ENCODE assay signal across 9 cellular contexts in genomic region chr13:36817996-36818395, GRCh38. TPM values are rescaled to one million over a fixed set of nuclear protein-coding genes. Genes with fewer than 3 reads are reported as not detected.
DNase-seq lines count a peak whose midpoint lies in the region; ATAC-seq and TF ChIP-seq lines count a peak whose summit lies in the region.
"Had no signal": no experiment of that assay in that cellular context is flagged by ENCODE, and none has a peak within 500 bp of the region (broad histone marks: within the 10 kb centered on the region; RNA-seq: fewer than 3 reads in every experiment).

No MANE protein-coding gene starts in this region.

- H3K4me3 ChIP-seq in coronary artery: peak overlapping the region; percentile 80
- H3K4me3 ChIP-seq in osteoblast (ENCODE audit: insufficient read depth, low read length): no peak overlapping the region
- peak overlapping the region in 1 of 4 donors; percentile 90 for H3K4me3 ChIP-seq in sigmoid colon

- ATAC-seq in HG02885 (IDR thresholded peaks at IDR 0.05; ENCODE audit: poor library complexity, unreplicated experiment): no peak

- TF ChIP-seq POLR2A in sigmoid colon (IDR thresholded peaks at IDR 0.05): no peak

- H3K36me3 Mint-ChIP-seq in T-helper 1 cell treated with Interleukin-12 subunit alpha and Interleukin-12 subunit beta and Interleukin-4 antibody, amounts not matched to agents 30 μg/mL and 1 μg/mL, for 36 hours (ENCODE audit: low read depth): no peaks in the 10 kb centered on the region

- H4K20me1 ChIP-seq in osteoblast (ENCODE audit: insufficient read depth, low read length): no peaks in the 10 kb centered on the region

- H3K4me2 ChIP-seq in osteoblast (ENCODE audit: insufficient read depth, low read length): peak overlapping the region; percentile 94

- H3K27me3 ChIP-seq in osteoblast (ENCODE audit: insufficient read depth, low read length): peaks cover 6% of the 10 kb centered on the region
- no peaks in the 10 kb centered on the region for H3K27me3 ChIP-seq in sigmoid colon

- 33 to 72% methylated on average over 4 of the region's 4 CpGs for WGBS in sigmoid colon, 2 donors

- H3K9me3 ChIP-seq in osteoblast (ENCODE audit: low read depth, low read length): no peaks in the 10 kb centered on the region
- no peaks in the 10 kb centered on the region for H3K9me3 ChIP-seq in sigmoid colon

- H3K4me3 Mint-ChIP-seq in T-helper 1 cell treated with Interleukin-12 subunit alpha and Interleukin-12 subunit beta and Interleukin-4 antibody, amounts not matched to agents 30 μg/mL and 1 μg/mL, for 36 hours: peak overlapping the region; percentile 91

- TF ChIP-seq EP300 in sigmoid colon (IDR thresholded peaks at IDR 0.05): no peak

- H2AFZ ChIP-seq in osteoblast (ENCODE audit: low read length): peak overlapping the region; percentile 98

- H3K4me1 Mint-ChIP-seq in T-helper 1 cell treated with Interleukin-12 subunit alpha and Interleukin-12 subunit beta and Interleukin-4 antibody, amounts not matched to agents 30 μg/mL and 1 μg/mL, for 36 hours (ENCODE audit: low read depth): peaks cover 36% of the 10 kb centered on the region

- H3K79me2 ChIP-seq in osteoblast (ENCODE audit: insufficient read depth, low read length): peaks cover 31% of the 10 kb centered on the region

- DNase-seq in T-helper 1 cell: no peak
- DNase-seq in NAMALWA (ENCODE audit: low spot score): peak; percentile 7
- DNase-seq in coronary artery (ENCODE audit: low spot score): no peak
- no peak for DNase-seq in osteoblast (ENCODE audit: insufficient read length, low spot score, missing footprints)
- no peak for DNase-seq in sigmoid colon
- DNase-seq in medulla oblongata (ENCODE audit: extremely low spot score): no peak
- DNase-seq: stimulated activated CD4-positive, alpha-beta T cell treated with anti-CD3 and anti-CD28 coated beads, Interleukin-4, amount 100 ng/mL, for 24 hours had no signal

- TF ChIP-seq CTCF in coronary artery (IDR thresholded peaks at IDR 0.05): no peak
- TF ChIP-seq CTCF in osteoblast (IDR thresholded peaks at IDR 0.05; ENCODE audit: extremely low read depth, low read depth, low read length): no peak
- TF ChIP-seq CTCF in sigmoid colon (IDR thresholded peaks at IDR 0.05): no peak

- no peaks in the 10 kb centered on the region for H3K9me3 Mint-ChIP-seq in T-helper 1 cell treated with Interleukin-12 subunit alpha and Interleukin-12 subunit beta and Interleukin-4 antibody, amounts not matched to agents 30 μg/mL and 1 μg/mL, for 36 hours

- no peaks in the 10 kb centered on the region for H3K36me3 ChIP-seq in osteoblast (ENCODE audit: insufficient read depth, low read length)
- no peaks in the 10 kb centered on the region for H3K36me3 ChIP-seq in sigmoid colon

- peaks cover 30% of the 10 kb centered on the region for H3K27me3 Mint-ChIP-seq in T-helper 1 cell treated with Interleukin-12 subunit alpha and Interleukin-12 subunit beta and Interleukin-4 antibody, amounts not matched to agents 30 μg/mL and 1 μg/mL, for 36 hours (ENCODE audit: low read depth)

- H3K27ac ChIP-seq in coronary artery (no peak overlapping the region), osteoblast (ENCODE audit: low read depth, low read length) (no peak overlapping the region), sigmoid colon (no peak overlapping the region)

- H3K27ac Mint-ChIP-seq in T-helper 1 cell treated with Interleukin-12 subunit alpha and Interleukin-12 subunit beta and Interleukin-4 antibody, amounts not matched to agents 30 μg/mL and 1 μg/mL, for 36 hours: peak overlapping the region; percentile 87

- intact Hi-C loops in sigmoid colon (cut with DNase I): loop anchor here (5.0 kb wide), 2 partner anchors 99 to 471 kb away; partner anchors contain the start of gene SPART

- H3K4me1 ChIP-seq in osteoblast (ENCODE audit: insufficient read depth, low read length) (peaks cover 13% of the 10 kb centered on the region), sigmoid colon (peaks cover 0 to 31% (median 21%) of the 10 kb centered on the region in 4 donors)

RNA-seq across cellular contexts. Expression of gene RFXAP, which starts 1.0 kb away (rescaled TPM):
- total RNA-seq in osteoblast: 2.9 and 3.8 TPM in 2 replicates
- total RNA-seq in sigmoid colon: 1 to 10 TPM; 5.4 to 8.3 (median 7.9) TPM
- polyA plus RNA-seq in sigmoid colon: 1 to 10 TPM in 2 of 3 donors, under 1 TPM in 1; 0.60 to 4.1 (median 1.8) TPM
